15 cellular contexts compared by ENCODE assay signal in the genomic region with DNA sequence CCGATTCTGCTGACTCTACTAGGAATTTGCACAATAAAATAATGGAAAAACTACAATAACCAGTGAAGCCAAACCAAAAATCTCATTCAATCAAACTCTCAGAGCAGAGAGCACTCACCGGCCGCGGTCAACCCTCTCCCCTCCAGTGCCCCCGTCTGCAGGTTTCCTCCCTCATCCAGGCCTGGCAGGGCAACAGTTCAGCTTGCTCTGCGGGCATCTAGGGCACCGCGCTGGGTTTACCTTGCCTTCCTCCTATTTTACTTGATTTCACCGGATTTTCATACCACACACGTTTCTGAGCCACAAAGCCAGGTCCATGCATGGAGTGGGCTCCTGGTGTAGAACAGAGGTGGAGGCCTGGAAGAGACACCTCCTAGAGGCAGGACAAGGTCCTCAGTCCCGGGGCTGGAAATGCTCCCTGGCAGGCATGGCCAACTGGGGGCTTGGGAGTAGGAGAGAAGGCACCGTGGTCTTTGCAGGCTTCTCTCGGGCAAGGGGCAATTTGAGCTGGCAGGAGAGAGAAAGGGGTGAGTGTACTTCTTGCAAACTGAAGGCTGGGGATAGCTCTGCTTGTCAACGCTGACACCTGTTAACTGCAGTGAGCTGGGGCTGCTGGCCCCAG.
DNase-seq lines count a peak whose midpoint lies in the region; ATAC-seq and TF ChIP-seq lines count a peak whose summit lies in the region.
"Had no signal": no experiment of that assay in that cellular context is flagged by ENCODE, and none has a peak within 500 bp of the region (broad histone marks: within the 10 kb centered on the region; RNA-seq: fewer than 3 reads in every experiment).

No MANE protein-coding gene starts in this region.

- no peaks in the 10 kb centered on the region for H3K4me1 ChIP-seq in breast epithelium

- H3K4me3 ChIP-seq in H7 (ENCODE audit: insufficient read depth, low read depth, low read length) (no peak overlapping the region), breast epithelium (no peak overlapping the region)
- H3K4me3 ChIP-seq: BLaER1 treated with 17β-estradiol and CSF1 and Interleukin-3, amounts not matched to agents 10 nM and 100 nM had no signal

- no peaks in the 10 kb centered on the region for H3K4me1 Mint-ChIP-seq in osteocyte (ENCODE audit: unreplicated experiment)
- H3K4me1 Mint-ChIP-seq: IgD-negative memory B cell had no signal

- ATAC-seq in left ventricle myocardium superior (no peak), HG02642 (IDR thresholded peaks at IDR 0.05; ENCODE audit: poor library complexity, unreplicated experiment) (no peak)

- H3K4me3 Mint-ChIP-seq in osteocyte (ENCODE audit: unreplicated experiment), result no peak overlapping the region
- H3K4me3 Mint-ChIP-seq: IgD-negative memory B cell had no signal

- H3K27me3 ChIP-seq in H7 (ENCODE audit: control insufficient read depth, insufficient read depth, low read length), result no peaks in the 10 kb centered on the region
- peaks cover 0 to 36% of the 10 kb centered on the region in 2 donors for H3K27me3 ChIP-seq in breast epithelium

- H3K36me3 Mint-ChIP-seq in osteocyte (ENCODE audit: unreplicated experiment), result no peaks in the 10 kb centered on the region
- H3K36me3 Mint-ChIP-seq: IgD-negative memory B cell had no signal

- no peak overlapping the region for H3K27ac Mint-ChIP-seq in osteocyte (ENCODE audit: unreplicated experiment)
- H3K27ac Mint-ChIP-seq: IgD-negative memory B cell had no signal

- peak; percentile 38 for DNase-seq in activated CD8-positive, alpha-beta memory T cell treated with anti-CD3 and anti-CD28 coated beads for 24 hours
- no peak for DNase-seq in activated CD8-positive, alpha-beta memory T cell treated with anti-CD3 and anti-CD28 coated beads, Interleukin-2, amount 50 U/mL, for 4 hours
- DNase-seq in H7, result peak; percentile 40
- peak; percentile 14 for DNase-seq in left ventricle myocardium superior
- peak; percentile 69 for DNase-seq in osteocyte (ENCODE audit: extremely low spot score, unreplicated experiment)
- DNase-seq in NCI-H2171 (lab: John Stamatoyannopoulos, UW), result no peak
- no peak for DNase-seq in breast epithelium (ENCODE audit: low spot score in 2 of 2)
- DNase-seq: DMS 273 treated with DMSO at 0.1 percent for 48 hours, NCI-H1417, NCI-H2029, NCI-H510A, NCI-H82 had no signal

- H3K36me3 ChIP-seq in H7 (replicated peaks; ENCODE audit: control insufficient read depth, insufficient read depth, low read length) (no peaks in the 10 kb centered on the region), breast epithelium (no peaks in the 10 kb centered on the region)
- H3K36me3 ChIP-seq: BLaER1 treated with 17β-estradiol and CSF1 and Interleukin-3, amounts not matched to agents 10 nM and 100 nM had no signal

- no peaks in the 10 kb centered on the region for H3K9me3 Mint-ChIP-seq in osteocyte (ENCODE audit: unreplicated experiment)

- H3K27me3 Mint-ChIP-seq in osteocyte (ENCODE audit: unreplicated experiment), result no peaks in the 10 kb centered on the region
- H3K27me3 Mint-ChIP-seq: IgD-negative memory B cell had no signal

- TF ChIP-seq CTCF in osteocyte (IDR thresholded peaks at IDR 0.05), result no peak
- TF ChIP-seq CTCF in breast epithelium (IDR thresholded peaks at IDR 0.05), result no peak

- H3K9me3 ChIP-seq in breast epithelium, result peaks cover 0 to 7% of the 10 kb centered on the region in 2 donors

- H3K27ac ChIP-seq in breast epithelium, result no peak overlapping the region
- H3K27ac ChIP-seq: BLaER1 treated with 17β-estradiol and CSF1 and Interleukin-3, amounts not matched to agents 10 nM and 100 nM had no signal

- intact Hi-C loops in left ventricle myocardium superior (cut with micrococcal nuclease) (no loop called here), breast epithelium (cut with DNase I; ENCODE audit: low total_unique reads) (no loop called here)

- no peak for TF ChIP-seq POLR2A in breast epithelium (IDR thresholded peaks at IDR 0.05)

Comparison
In these comparisons a context has a peak if more than half of its experiments do, and no peak if none do; other contexts are left out.
1. DNase-seq: peak in activated CD8-positive, alpha-beta memory T cell treated with anti-CD3 and anti-CD28 coated beads for 24 hours (single experiment), H7 (single experiment), left ventricle myocardium superior (single experiment) and osteocyte (single experiment); none in activated CD8-positive, alpha-beta memory T cell treated with anti-CD3 and anti-CD28 coated beads, Interleukin-2, amount 50 U/mL, for 4 hours (single experiment), NCI-H2171 (single experiment) and breast epithelium (0 of 2).